ENCODE assay signal across 1 cellular context in genomic region chr2:58039170-58039611, GRCh38.
TF ChIP-seq lines count a peak whose summit lies in the region.

No MANE protein-coding gene starts in this region.

TF ChIP-seq in K562, 482 proteins besides CTCF, POLR2A, EP300 and RAD21 (continued from another document and continues in another):
- TF ChIP-seq ZNF589 (CRISPR knock-in tag; IDR thresholded peaks at IDR 0.05; ENCODE audit: low read depth) (no peak), ZNF239 (CRISPR knock-in tag; IDR thresholded peaks at IDR 0.05) (no peak), ZMIZ1 (IDR thresholded peaks at IDR 0.05; ENCODE audit: low read depth in 2 of 2, low read length in 2 of 2) (no peak), SOX6 (IDR thresholded peaks at IDR 0.05) (no peak), SMARCA4 (IDR thresholded peaks at IDR 0.05) (peak; percentile 89), EP400 (IDR thresholded peaks at IDR 0.05) (peak; percentile 21; the same call in 1 of the 2 replicates), TCF15 (CRISPR knock-in tag; IDR thresholded peaks at IDR 0.05) (no peak), TBP (optimal IDR thresholded peaks at IDR 0.05; ENCODE audit: low read depth, low read length) (no peak), SRSF7 (optimal IDR thresholded peaks at IDR 0.05; ENCODE audit: low read depth, low read length) (no peak), ZNF696 (CRISPR knock-in tag; conservative IDR thresholded peaks at IDR 0.05) (no peak), UBTF (IDR thresholded peaks at IDR 0.05; ENCODE audit: borderline replicate concordance in 1 of 2, low read depth in 2 of 2, low read length in 2 of 2) (no peak), NFE2 (IDR thresholded peaks at IDR 0.05; ENCODE audit: low read depth) (0 out of 2 replicates have a peak, but pooled peaks have one; percentile 8), IFI16 (CRISPR knock-in tag; IDR thresholded peaks at IDR 0.05) (no peak), RBBP5 (IDR thresholded peaks at IDR 0.05; ENCODE audit: borderline replicate concordance, insufficient read depth, low read length, poor library complexity, severe bottlenecking) (no peak), KLF16 (IDR thresholded peaks at IDR 0.05) (no peak), CHAMP1 (IDR thresholded peaks at IDR 0.05) (peak; percentile 83), MXD1 (CRISPR knock-in tag; IDR thresholded peaks at IDR 0.05; ENCODE audit: borderline replicate concordance, poor library complexity, severe bottlenecking) (no peak), MTA2 (IDR thresholded peaks at IDR 0.05; ENCODE audit: low read depth) (peak; percentile 31; the same call in 1 of the 2 replicates), JUN (IDR thresholded peaks at IDR 0.05; ENCODE audit: borderline replicate concordance, low read depth, low read length) (no peak), JUN (CRISPR knock-in tag; IDR thresholded peaks at IDR 0.05; ENCODE audit: borderline replicate concordance) (no peak), XRCC3 (IDR thresholded peaks at IDR 0.05) (no peak), ZFX (CRISPR knock-in tag; IDR thresholded peaks at IDR 0.05) (no peak), COPS2 (conservative IDR thresholded peaks at IDR 0.05) (no peak), ZNF586 (CRISPR knock-in tag; conservative IDR thresholded peaks at IDR 0.05) (no peak), USF2 (CRISPR knock-in tag; IDR thresholded peaks at IDR 0.05) (no peak), MCM2 (IDR thresholded peaks at IDR 0.05; ENCODE audit: low read depth) (no peak), DDX20 (tag; IDR thresholded peaks at IDR 0.05; ENCODE audit: low read depth) (no peak), MITF (IDR thresholded peaks at IDR 0.05) (no peak), BRF1 (IDR thresholded peaks at IDR 0.05; ENCODE audit: borderline replicate concordance, extremely low read depth, insufficient read length) (no peak), ATF4 (CRISPR knock-in tag; IDR thresholded peaks at IDR 0.05) (no peak), ELK1 (CRISPR knock-in tag; IDR thresholded peaks at IDR 0.05) (no peak), ETV5 (CRISPR knock-in tag; IDR thresholded peaks at IDR 0.05; ENCODE audit: low read depth) (no peak), HMBOX1 (IDR thresholded peaks at IDR 0.05) (no peak), ZNF175 (CRISPR knock-in tag; IDR thresholded peaks at IDR 0.05; ENCODE audit: low read depth) (no peak), ARHGAP35 (IDR thresholded peaks at IDR 0.05; ENCODE audit: partially characterized antibody) (no peak), TFE3 (CRISPR knock-in tag; IDR thresholded peaks at IDR 0.05) (no peak), SLC30A9 (CRISPR knock-in tag; IDR thresholded peaks at IDR 0.05) (no peak), ZNF507 (tag; conservative IDR thresholded peaks at IDR 0.05) (no peak), ZNF76 (CRISPR knock-in tag; IDR thresholded peaks at IDR 0.05; ENCODE audit: borderline replicate concordance) (no peak), SPI1 (IDR thresholded peaks at IDR 0.05; ENCODE audit: borderline replicate concordance, low read depth, low read length) (peak; percentile 98), ZFP36 (IDR thresholded peaks at IDR 0.05; ENCODE audit: low read depth, low read length, partially characterized antibody) (no peak), HDAC1 (IDR thresholded peaks at IDR 0.05) (peak in 1 of 2 experiments; percentile 33; a peak in 1 of 4 replicates), HIVEP1 (CRISPR knock-in tag; IDR thresholded peaks at IDR 0.05) (no peak), FOS (IDR thresholded peaks at IDR 0.05; ENCODE audit: extremely low read depth, insufficient read length) (no peak), PCBP1 (IDR thresholded peaks at IDR 0.05; ENCODE audit: low read depth, low read length, poor library complexity, severe bottlenecking) (no peak), GABPB2 (CRISPR knock-in tag; conservative IDR thresholded peaks at IDR 0.05) (no peak), POLR2B (IDR thresholded peaks at IDR 0.05; ENCODE audit: low read depth, partially characterized antibody) (no peak), ZNF311 (CRISPR knock-in tag; IDR thresholded peaks at IDR 0.05) (no peak), CAMTA2 (CRISPR knock-in tag; conservative IDR thresholded peaks at IDR 0.05) (no peak), ZNF655 (CRISPR knock-in tag; IDR thresholded peaks at IDR 0.05) (no peak), TCF3 (CRISPR knock-in tag; IDR thresholded peaks at IDR 0.05) (peak; percentile 81), ADNP (tag; IDR thresholded peaks at IDR 0.05) (no peak), CC2D1A (IDR thresholded peaks at IDR 0.05) (peak; percentile 87)
